ENCODE assay signal across 14 cellular contexts in genomic region chr3:133644768-133645167, GRCh38. TPM values are rescaled to one million over a fixed set of nuclear protein-coding genes. Genes with fewer than 3 reads are reported as not detected.
DNase-seq lines count a peak whose midpoint lies in the region; FAIRE-seq lines count a peak whose summit lies in the region.
"Had no signal": no experiment of that assay in that cellular context is flagged by ENCODE, and none has a peak within 500 bp of the region (broad histone marks: within the 10 kb centered on the region; RNA-seq: fewer than 3 reads in every experiment).

No MANE protein-coding gene starts in this region.

- peak; percentile 48 for DNase-seq in SIG-M5 treated with dmso at 0.1 percent for 504 hours (lab: John Stamatoyannopoulos, UW; ENCODE audit: unreplicated experiment)
- no peak for DNase-seq in SIG-M5 (lab: John Stamatoyannopoulos, UW)
- DNase-seq in SJSA1 (ENCODE audit: low read depth in 1 of 2, low spot score in 2 of 2), result peak in 1 of 2 experiments; percentile 80
- peak; percentile 90 for DNase-seq in fibroblast of peridontal ligament (ENCODE audit: extremely low read depth)
- DNase-seq in urothelium cell line (ENCODE audit: low spot score), result peak; percentile 14
- DNase-seq in cortex of kidney (lab: John Stamatoyannopoulos, UW), result no peak
- DNase-seq in germinal center (ENCODE audit: low spot score), result no peak
- no peak for DNase-seq in NCI-H146 (lab: John Stamatoyannopoulos, UW)
- DNase-seq: activated CD4-positive, CD25-positive, alpha-beta regulatory T cell; naive B cell; NCI-H187; RPMI8226; stimulated activated naive CD8-positive, alpha-beta T cell treated with anti-CD3 and anti-CD28 coated beads, Interleukin-15, amount 100 ng/mL, for 72 hours had no signal

- peaks cover 38% of the 10 kb centered on the region for H3K4me1 ChIP-seq in SJSA1 (replicated peaks)

- no peaks in the 10 kb centered on the region for H3K27me3 ChIP-seq in SJSA1 (replicated peaks)

- FAIRE-seq in urothelium cell line (lab: Jason Lieb, UNC), result no peak
- FAIRE-seq: colon had no signal

- H3K4me3 ChIP-seq in SJSA1, result no peak overlapping the region

- peaks cover 80% of the 10 kb centered on the region for H3K36me3 ChIP-seq in SJSA1

- no peaks in the 10 kb centered on the region for H3K9me3 ChIP-seq in SJSA1 (replicated peaks)

- H3K27ac ChIP-seq in SJSA1, result peak overlapping the region; percentile 51

RNA-seq across cellular contexts. Expression of gene TOPBP1, which starts 17.0 kb away (rescaled TPM):
- 35.7 and 58.0 TPM in 2 replicates for total RNA-seq in SJSA1 (2014; rRNA removed; shearing (Covaris generic))

Comparison
In these comparisons a context has a peak if more than half of its experiments do, and no peak if none do; other contexts are left out.
1. DNase-seq: peak in SIG-M5 treated with dmso at 0.1 percent for 504 hours (single experiment), fibroblast of peridontal ligament (single experiment) and urothelium cell line (single experiment); none in SIG-M5 (single experiment), cortex of kidney (single experiment), germinal center (single experiment) and NCI-H146 (single experiment).